ENCODE assay signal across 10 cellular contexts in genomic region chr10:338176-339037, GRCh38.
A peak's percentile ranks its signal among the peaks of the same experiment; 100 is the strongest.
DNase-seq lines count a peak whose midpoint lies in the region; ATAC-seq and TF ChIP-seq lines count a peak whose summit lies in the region.
"Had no signal": no experiment of that assay in that cellular context is flagged by ENCODE, and none has a peak within 500 bp of the region (broad histone marks: within the 10 kb centered on the region; RNA-seq: fewer than 3 reads in every experiment).

No MANE protein-coding gene starts in this region.

- WGBS in right cardiac atrium, result 86% methylated on average over 33 of the region's 33 CpGs
- 76% methylated on average over 23 of the region's 33 CpGs for WGBS in mammary epithelial cell (ENCODE audit: low coverage, missing lambda C conversion rate)

- H2AFZ ChIP-seq in mammary epithelial cell (ENCODE audit: low read depth, low read length), result no peak overlapping the region

- H3K4me3 ChIP-seq in right cardiac atrium (ENCODE audit: low read length), result no peak overlapping the region
- H3K4me3 ChIP-seq in right atrium auricular region, result no peak overlapping the region
- H3K4me3 ChIP-seq in mammary epithelial cell (replicated peaks in 1 of 3; ENCODE audit: insufficient read depth in 1 of 3, low read depth in 2 of 3, low read length in 3 of 3), result no peak overlapping the region
- H3K4me3 ChIP-seq in lower lobe of right lung, result no peak overlapping the region
- H3K4me3 ChIP-seq in vagina, result no peak overlapping the region
- H3K4me3 ChIP-seq in CD8-positive, alpha-beta memory T cell (ENCODE audit: low read length), result no peak overlapping the region

- H4K20me1 ChIP-seq in mammary epithelial cell (ENCODE audit: insufficient read depth, low read length), result no peaks in the 10 kb centered on the region

- POLR2A ChIA-PET in CD8-positive, alpha-beta memory T cell (lab: Charles Lee), result no interaction called here

- H3K27me3 ChIP-seq in right cardiac atrium (ENCODE audit: control insufficient read depth, insufficient read depth), result no peaks in the 10 kb centered on the region
- H3K27me3 ChIP-seq in right atrium auricular region, result no peaks in the 10 kb centered on the region
- no peaks in the 10 kb centered on the region for H3K27me3 ChIP-seq in mammary epithelial cell (ENCODE audit: insufficient read depth, low read length)
- no peaks in the 10 kb centered on the region for H3K27me3 ChIP-seq in lower lobe of right lung (ENCODE audit: low read depth)
- H3K27me3 ChIP-seq in vagina, result no peaks in the 10 kb centered on the region
- no peaks in the 10 kb centered on the region for H3K27me3 ChIP-seq in CD8-positive, alpha-beta memory T cell (ENCODE audit: insufficient read depth, low read length, poor library complexity, severe bottlenecking)

- BruUV-seq in mammary epithelial cell (replicated peaks; lab: Mats Ljungman, UMichigan), result no TSS peak

- no peaks in the 10 kb centered on the region for H3K79me2 ChIP-seq in mammary epithelial cell (ENCODE audit: insufficient read depth, low read length)

- H3K36me3 Mint-ChIP-seq in CD8-positive, alpha-beta memory T cell, result peaks cover 2 to 22% (median 8%) of the 10 kb centered on the region in 3 donors

- H3K4me2 ChIP-seq in mammary epithelial cell (ENCODE audit: insufficient read depth, low read depth, low read length), result no peak overlapping the region

- intact Hi-C loops in right cardiac atrium (cut with DNase I), result no loop called here
- intact Hi-C loops in mammary epithelial cell (cut with micrococcal nuclease), result no loop called here
- intact Hi-C loops in lower lobe of right lung (cut with DNase I), result no loop called here
- intact Hi-C loops in vagina (cut with DNase I), result no loop called here

- dilution Hi-C loops in mammary epithelial cell (cut with HindIII; ENCODE audit: low sequenced_read_pairs), result loop anchor here (5.0 kb wide), 1 partner anchor 49 kb away; no protein-coding TSS in a partner anchor

- H3K9ac ChIP-seq in mammary epithelial cell (ENCODE audit: insufficient read depth, low read length), result no peak overlapping the region

- H3K4me1 ChIP-seq in right cardiac atrium (ENCODE audit: control insufficient read depth, insufficient read depth, low read length) (no peaks in the 10 kb centered on the region), right atrium auricular region (no peaks in the 10 kb centered on the region), mammary epithelial cell (ENCODE audit: insufficient read depth, low read length) (no peaks in the 10 kb centered on the region), lower lobe of right lung (no peaks in the 10 kb centered on the region), vagina (peaks cover 11% of the 10 kb centered on the region)
- H3K4me1 ChIP-seq in CD8-positive, alpha-beta memory T cell (ENCODE audit: insufficient read depth, low read length), result peaks cover 10% of the 10 kb centered on the region

- peaks cover 19 to 27% (median 22%) of the 10 kb centered on the region in 3 donors for H3K4me1 Mint-ChIP-seq in CD8-positive, alpha-beta memory T cell

- ATAC-seq in right cardiac atrium, result peak; percentile 31 to 39
- ATAC-seq in lower lobe of right lung, result peak; percentile 18 to 27
- ATAC-seq: sciatic nerve had no signal

- in situ Hi-C loops in mammary epithelial cell (cut with MboI; ENCODE audit: low sequenced_read_pairs in 2 of 2), result no loop called here

- H3K9me3 Mint-ChIP-seq in CD8-positive, alpha-beta memory T cell, result no peaks in the 10 kb centered on the region

- H3K27me3 Mint-ChIP-seq in CD8-positive, alpha-beta memory T cell, result no peaks in the 10 kb centered on the region

- CTCF ChIA-PET in mammary epithelial cell (lab: Charles Lee; ENCODE audit: low non-redundant PET), result no interaction called here
- CTCF ChIA-PET in CD8-positive, alpha-beta memory T cell (lab: Charles Lee), result no interaction called here

- TF ChIP-seq CTCF in right atrium auricular region (IDR thresholded peaks at IDR 0.05), result no peak
- no peak for TF ChIP-seq CTCF in mammary epithelial cell (conservative IDR thresholded peaks at IDR 0.05 in 1 of 2, IDR thresholded peaks at IDR 0.05 in 1 of 2; ENCODE audit: extremely low read depth in 1 of 2, insufficient read depth in 1 of 2, low read depth in 1 of 2, low read length in 2 of 2)
- no peak for TF ChIP-seq CTCF in lower lobe of right lung (IDR thresholded peaks at IDR 0.05)
- TF ChIP-seq CTCF in vagina (IDR thresholded peaks at IDR 0.05), result no peak

- H3K27ac ChIP-seq in right cardiac atrium (ENCODE audit: low read length) (no peak overlapping the region), right atrium auricular region (no peak overlapping the region), mammary epithelial cell (ENCODE audit: insufficient read depth, low read depth, low read length) (no peak overlapping the region), lower lobe of right lung (no peak overlapping the region), vagina (peak overlapping the region; percentile 5)
- H3K27ac ChIP-seq in CD8-positive, alpha-beta memory T cell (ENCODE audit: low read depth, low read length), result no peak overlapping the region

- TF ChIP-seq POLR2A in vagina (IDR thresholded peaks at IDR 0.05), result no peak

- H3K36me3 ChIP-seq in right atrium auricular region, result peaks cover 21% of the 10 kb centered on the region
- H3K36me3 ChIP-seq in mammary epithelial cell (ENCODE audit: insufficient read depth, low read length), result no peaks in the 10 kb centered on the region
- H3K36me3 ChIP-seq in lower lobe of right lung, result peaks cover 36% of the 10 kb centered on the region
- H3K36me3 ChIP-seq in vagina, result peaks cover 0 to 11% of the 10 kb centered on the region in 2 donors
- no peaks in the 10 kb centered on the region for H3K36me3 ChIP-seq in CD8-positive, alpha-beta memory T cell (ENCODE audit: insufficient read depth, low read length)

- H3K4me3 Mint-ChIP-seq in CD8-positive, alpha-beta memory T cell, result no peak overlapping the region

- peak overlapping the region in 1 of 8 donors; percentile 27 for H3K27ac Mint-ChIP-seq in CD8-positive, alpha-beta memory T cell

- DNase-seq in right cardiac atrium (no peak), right atrium auricular region (ENCODE audit: low spot score) (no peak), mammary epithelial cell (peak; percentile 6), lower lobe of right lung (no peak), vagina (ENCODE audit: extremely low spot score in 2 of 2) (no peak)
- no peak for DNase-seq in activated CD4-positive, CD25-positive, alpha-beta regulatory T cell (lab: John Stamatoyannopoulos, UW)
- no peak for DNase-seq in stimulated activated naive CD4-positive, alpha-beta T cell (lab: John Stamatoyannopoulos, UW)
- no peak for DNase-seq in CD8-positive, alpha-beta memory T cell
- DNase-seq: NCI-H1930 had no signal

- H3K9me3 ChIP-seq in right cardiac atrium (ENCODE audit: control insufficient read depth, low read length) (no peaks in the 10 kb centered on the region), right atrium auricular region (no peaks in the 10 kb centered on the region), mammary epithelial cell (replicated peaks; ENCODE audit: insufficient read depth, low read length) (peaks cover 8% of the 10 kb centered on the region), lower lobe of right lung (no peaks in the 10 kb centered on the region), vagina (no peaks in the 10 kb centered on the region)
- H3K9me3 ChIP-seq in CD8-positive, alpha-beta memory T cell (ENCODE audit: low read length), result no peaks in the 10 kb centered on the region
